ENCODE assay signal across 8 cellular contexts in genomic region chr16:21263640-21264211, GRCh38. TPM values are rescaled to one million over a fixed set of nuclear protein-coding genes. Genes with fewer than 3 reads are reported as not detected.
A peak's percentile ranks its signal among the peaks of the same experiment; 100 is the strongest.
DNase-seq lines count a peak whose midpoint lies in the region; ATAC-seq and TF ChIP-seq lines count a peak whose summit lies in the region.

No MANE protein-coding gene starts in this region.

- peak overlapping the region; percentile 58 for H3K27ac ChIP-seq in colonic mucosa
- H3K27ac ChIP-seq in suprapubic skin = peak overlapping the region; percentile 49

- intact Hi-C loops in colonic mucosa (cut with DNase I) = no loop called here

- TF ChIP-seq CTCF in colonic mucosa (IDR thresholded peaks at IDR 0.05) (no peak), suprapubic skin (IDR thresholded peaks at IDR 0.05) (no peak)

- 60% methylated on average over 8 of the region's 8 CpGs for WGBS in suprapubic skin

- DNase-seq in ACHN (peak; percentile 45), colonic mucosa (peak; percentile 72), suprapubic skin (ENCODE audit: low spot score in 2 of 2) (no peak), HuH-7.5 (ENCODE audit: low spot score) (no peak), NCI-H1930 (lab: John Stamatoyannopoulos, UW) (no peak), NCI-H2081 treated with DMSO at 0.1 percent for 48 hours (lab: John Stamatoyannopoulos, UW) (no peak)

- in situ Hi-C loops in ACHN (cut with HindIII; ENCODE audit: low pct_ligation_motif_present, low pct_unique_long_range_greater_than_20kb, low sequenced_read_pairs) = no loop called here

- H3K4me3 ChIP-seq in colonic mucosa (no peak overlapping the region), suprapubic skin (no peak overlapping the region)

- peak; percentile 74 for ATAC-seq in GM19035 (IDR thresholded peaks at IDR 0.05; ENCODE audit: unreplicated experiment)
- peak; percentile 89 for ATAC-seq in HG03175 (IDR thresholded peaks at IDR 0.05; ENCODE audit: unreplicated experiment)

- no peaks in the 10 kb centered on the region for H3K4me1 ChIP-seq in colonic mucosa
- peaks cover 4% of the 10 kb centered on the region for H3K4me1 ChIP-seq in suprapubic skin

- TF ChIP-seq POLR2A in suprapubic skin (IDR thresholded peaks at IDR 0.05) = no peak

- peak overlapping the region in 1 of 2 donors; percentile 51 for H3K9ac ChIP-seq in colonic mucosa (ENCODE audit: low read depth in 2 of 2, low read length in 2 of 2)

- no peaks in the 10 kb centered on the region for H3K9me3 ChIP-seq in colonic mucosa
- H3K9me3 ChIP-seq in suprapubic skin = no peaks in the 10 kb centered on the region

- H3K27me3 ChIP-seq in colonic mucosa (no peaks in the 10 kb centered on the region), suprapubic skin (no peaks in the 10 kb centered on the region)

- no peak for TF ChIP-seq EP300 in suprapubic skin (IDR thresholded peaks at IDR 0.05)

- H3K36me3 ChIP-seq in colonic mucosa = no peaks in the 10 kb centered on the region
- no peaks in the 10 kb centered on the region for H3K36me3 ChIP-seq in suprapubic skin

RNA-seq across cellular contexts. Expression of gene CRYM, which starts 14.4 kb away (rescaled TPM):
- total RNA-seq in colonic mucosa (10 to 100 TPM; 10.4 to 14.0 TPM), suprapubic skin (10 to 100 TPM in 1 of 4 donors, 1 to 10 TPM in 2, under 1 TPM in 1; 0.91 to 13.2 (median 5.5) TPM)

RNA-seq across cellular contexts. Expression of gene ANKS4B, which starts 30.2 kb away (rescaled TPM):
- total RNA-seq in colonic mucosa (10 to 100 TPM; 41.3 to 62.9 TPM), suprapubic skin (not detected)

RNA-seq across cellular contexts. Expression of gene ZP2, which starts 52.4 kb away (rescaled TPM):
- total RNA-seq in colonic mucosa (under 1 TPM; 0.25 to 0.27 TPM), suprapubic skin (not detected)

Comparison
In these comparisons a context has a peak if more than half of its experiments do, and no peak if none do; other contexts are left out.
1. DNase-seq: peak in ACHN (single experiment) and colonic mucosa (single experiment); none in suprapubic skin (0 of 2), HuH-7.5 (single experiment), NCI-H1930 (0 of 2) and NCI-H2081 treated with DMSO at 0.1 percent for 48 hours (single experiment).
2. RNA of gene ANKS4B, which starts 30.2 kb away (total RNA-seq): 41.3 to 62.9 TPM in colonic mucosa; not detected in suprapubic skin; every median in the first group is over 10 times any median in the second.